23 cellular contexts compared by ENCODE assay signal in genomic region chr9:137384116-137384756, GRCh38. TPM values are rescaled to one million over a fixed set of nuclear protein-coding genes. Genes with fewer than 3 reads are reported as not detected.
DNase-seq lines count a peak whose midpoint lies in the region; ATAC-seq, FAIRE-seq and TF ChIP-seq lines count a peak whose summit lies in the region.
"Had no signal": no experiment of that assay in that cellular context is flagged by ENCODE, and none has a peak within 500 bp of the region (broad histone marks: within the 10 kb centered on the region; RNA-seq: fewer than 3 reads in every experiment).

No MANE protein-coding gene starts in this region.

- 88 to 90% methylated on average over 24 of the region's 25 CpGs for WGBS in upper lobe of left lung, 2 donors
- 88% methylated on average over 25 of the region's 25 CpGs for WGBS in tibial nerve, 2 donors

- H3K4me1 ChIP-seq in astrocyte (ENCODE audit: insufficient read depth, low read length) (peaks cover 2% of the 10 kb centered on the region), upper lobe of left lung (peaks cover 10 to 38% (median 26%) of the 10 kb centered on the region in 4 donors), tibial nerve (peaks cover 0 to 15% (median 0%) of the 10 kb centered on the region in 4 donors)
- peaks cover 3 to 12% of the 10 kb centered on the region in 2 donors for H3K4me1 ChIP-seq in naive thymus-derived CD4-positive, alpha-beta T cell (ENCODE audit: control insufficient read depth in 2 of 2, insufficient read depth in 2 of 2, low read length in 2 of 2)

- H3K9me3 Mint-ChIP-seq in astrocyte (ENCODE audit: unreplicated experiment) = no peaks in the 10 kb centered on the region
- no peaks in the 10 kb centered on the region for H3K9me3 Mint-ChIP-seq in naive thymus-derived CD4-positive, alpha-beta T cell

- H3K4me1 Mint-ChIP-seq in astrocyte (ENCODE audit: low read depth, unreplicated experiment) = no peaks in the 10 kb centered on the region
- peaks cover 0 to 14% (median 4%) of the 10 kb centered on the region in 7 donors for H3K4me1 Mint-ChIP-seq in naive thymus-derived CD4-positive, alpha-beta T cell

- no peak overlapping the region for H3K9ac ChIP-seq in astrocyte (ENCODE audit: low read length)

- no peak overlapping the region for H2AFZ ChIP-seq in astrocyte (ENCODE audit: low read depth, low read length)

- H3K4me3 Mint-ChIP-seq in astrocyte (ENCODE audit: unreplicated experiment) = no peak overlapping the region
- H3K4me3 Mint-ChIP-seq in naive thymus-derived CD4-positive, alpha-beta T cell = no peak overlapping the region
- H3K4me3 Mint-ChIP-seq: dendritic cell treated with granulocyte-macrophage colony-stimulating factor and Interleukin-4, amounts not matched to agents 40 ng/mL and 50 ng/mL, for 4 days had no signal

- H3K79me2 ChIP-seq in astrocyte (ENCODE audit: insufficient read depth, low read length) = no peaks in the 10 kb centered on the region

- no peaks in the 10 kb centered on the region for H3K27me3 ChIP-seq in astrocyte (ENCODE audit: insufficient read depth, low read length)
- H3K27me3 ChIP-seq in naive thymus-derived CD4-positive, alpha-beta T cell (ENCODE audit: control insufficient read depth in 2 of 2, insufficient read depth in 2 of 2, low read length in 2 of 2) = no peaks in the 10 kb centered on the region
- no peaks in the 10 kb centered on the region for H3K27me3 ChIP-seq in upper lobe of left lung
- no peaks in the 10 kb centered on the region for H3K27me3 ChIP-seq in tibial nerve
- H3K27me3 ChIP-seq: MG63 had no signal

- no peak for ATAC-seq in left ventricle myocardium superior
- ATAC-seq in Right ventricle myocardium inferior = no peak
- no peak for ATAC-seq in naive thymus-derived CD4-positive, alpha-beta T cell
- no peak for ATAC-seq in upper lobe of left lung (ENCODE audit: low FRiP score in 2 of 2)
- no peak for ATAC-seq in HG02588 (IDR thresholded peaks at IDR 0.05; ENCODE audit: unreplicated experiment)
- ATAC-seq: activated CD4-positive, CD25-positive, alpha-beta regulatory T cell treated with anti-CD3 and anti-CD28 coated beads, Interleukin-2, amount 50 U/mL, for 24 hours had no signal

- no peak overlapping the region for H3K27ac ChIP-seq in astrocyte (ENCODE audit: low read depth, low read length)
- H3K27ac ChIP-seq in naive thymus-derived CD4-positive, alpha-beta T cell (ENCODE audit: low read depth, low read length) = no peak overlapping the region
- no peak overlapping the region for H3K27ac ChIP-seq in upper lobe of left lung
- no peak overlapping the region for H3K27ac ChIP-seq in tibial nerve
- H3K27ac ChIP-seq: C4-2B, thoracic aorta had no signal

- TF ChIP-seq CTCF in astrocyte (IDR thresholded peaks at IDR 0.05; ENCODE audit: insufficient read depth, low read depth, low read length) = no peak
- no peak for TF ChIP-seq CTCF in upper lobe of left lung (IDR thresholded peaks at IDR 0.05)
- no peak for TF ChIP-seq CTCF in tibial nerve (IDR thresholded peaks at IDR 0.05)

- TF ChIP-seq POLR2A in upper lobe of left lung (IDR thresholded peaks at IDR 0.05) (no peak), tibial nerve (IDR thresholded peaks at IDR 0.05) (no peak)

- peak; percentile 12 for DNase-seq in left ventricle myocardium superior
- no peak for DNase-seq in Right ventricle myocardium inferior (ENCODE audit: missing footprints)
- peak; percentile 20 for DNase-seq in astrocyte (ENCODE audit: low read depth)
- DNase-seq in naive thymus-derived CD4-positive, alpha-beta T cell = no peak
- peak; percentile 6 to 34 for DNase-seq in upper lobe of left lung
- DNase-seq in tibial nerve (ENCODE audit: low spot score in 2 of 2) = no peak
- DNase-seq in hepatic stellate cell (ENCODE audit: low spot score) = no peak
- DNase-seq: activated naive CD4-positive, alpha-beta T cell; activated T-cell treated with anti-CD3 and anti-CD28 coated beads, Interleukin-2, amount 50 U/mL, for 1 hour; amniotic stem cell; DMS 273 treated with DMSO at 0.1 percent for 48 hours; MG63; NCI-H446; nucleus accumbens; stimulated activated CD4-positive, alpha-beta T cell treated with anti-CD3 and anti-CD28 coated beads, Interleukin-4, amount 100 ng/mL, for 1 hour; stimulated activated naive CD4-positive, alpha-beta T cell; SW 1271 had no signal

- POLR2A ChIA-PET in naive thymus-derived CD4-positive, alpha-beta T cell (lab: Charles Lee) = interaction anchor here (0.9 kb wide), 1 partner anchor 8 kb away, joined by 3 read pairs; no protein-coding TSS in a partner anchor

- no peak for FAIRE-seq in astrocyte (lab: Jason Lieb, UNC)

- H3K27ac Mint-ChIP-seq in astrocyte (ENCODE audit: unreplicated experiment) = peak overlapping the region; percentile 43
- peak overlapping the region in 6 of 9 donors; percentile 55 to 81 (median 73) for H3K27ac Mint-ChIP-seq in naive thymus-derived CD4-positive, alpha-beta T cell
- H3K27ac Mint-ChIP-seq: dendritic cell treated with granulocyte-macrophage colony-stimulating factor and Interleukin-4, amounts not matched to agents 40 ng/mL and 50 ng/mL, for 4 days had no signal

- peaks cover 4% of the 10 kb centered on the region for H3K36me3 Mint-ChIP-seq in astrocyte (ENCODE audit: low read depth, unreplicated experiment)
- H3K36me3 Mint-ChIP-seq in naive thymus-derived CD4-positive, alpha-beta T cell = peaks cover 0 to 6% (median 0%) of the 10 kb centered on the region in 5 donors

- no peak overlapping the region for H3K4me3 ChIP-seq in astrocyte (ENCODE audit: insufficient read depth, low read depth, low read length)
- H3K4me3 ChIP-seq in naive thymus-derived CD4-positive, alpha-beta T cell (ENCODE audit: low read length) = no peak overlapping the region
- no peak overlapping the region for H3K4me3 ChIP-seq in upper lobe of left lung
- H3K4me3 ChIP-seq in tibial nerve = no peak overlapping the region
- H3K4me3 ChIP-seq: MG63, thoracic aorta had no signal

- no peaks in the 10 kb centered on the region for H3K36me3 ChIP-seq in astrocyte (ENCODE audit: insufficient read depth, low read length)
- H3K36me3 ChIP-seq in naive thymus-derived CD4-positive, alpha-beta T cell (ENCODE audit: control insufficient read depth in 2 of 3, insufficient read depth in 3 of 3, low read length in 3 of 3) = no peaks in the 10 kb centered on the region
- peaks cover 0 to 4% (median 0%) of the 10 kb centered on the region in 4 donors for H3K36me3 ChIP-seq in upper lobe of left lung
- peaks cover 0 to 46% (median 0%) of the 10 kb centered on the region in 3 donors for H3K36me3 ChIP-seq in tibial nerve
- H3K36me3 ChIP-seq: MG63, thoracic aorta had no signal

- no peak overlapping the region for H3K4me2 ChIP-seq in astrocyte (ENCODE audit: low read length)

- TF ChIP-seq EP300 in upper lobe of left lung (IDR thresholded peaks at IDR 0.05) (no peak), tibial nerve (IDR thresholded peaks at IDR 0.05) (no peak)

- H4K20me1 ChIP-seq in astrocyte (ENCODE audit: insufficient read depth, low read length) = no peaks in the 10 kb centered on the region

- no peaks in the 10 kb centered on the region for H3K9me3 ChIP-seq in astrocyte (ENCODE audit: insufficient read depth, low read depth, low read length)
- H3K9me3 ChIP-seq in naive thymus-derived CD4-positive, alpha-beta T cell (ENCODE audit: control insufficient read depth in 2 of 3, low read length in 3 of 3) = no peaks in the 10 kb centered on the region
- no peaks in the 10 kb centered on the region for H3K9me3 ChIP-seq in upper lobe of left lung
- no peaks in the 10 kb centered on the region for H3K9me3 ChIP-seq in tibial nerve
- H3K9me3 ChIP-seq: MG63, thoracic aorta had no signal

- no peaks in the 10 kb centered on the region for H3K27me3 Mint-ChIP-seq in astrocyte (ENCODE audit: low read depth, unreplicated experiment)
- H3K27me3 Mint-ChIP-seq in naive thymus-derived CD4-positive, alpha-beta T cell = no peaks in the 10 kb centered on the region

- CTCF ChIA-PET in naive thymus-derived CD4-positive, alpha-beta T cell (lab: Charles Lee) = no interaction called here

- intact Hi-C loops in left ventricle myocardium superior (cut with micrococcal nuclease) = no loop called here
- intact Hi-C loops in Right ventricle myocardium inferior (cut with DNase I) = no loop called here
- intact Hi-C loops in naive thymus-derived CD4-positive, alpha-beta T cell (cut with micrococcal nuclease) = no loop called here

RNA-seq across cellular contexts. Expression of gene EXD3, which starts 38.7 kb away (rescaled TPM):
- 8.3 TPM for total RNA-seq in left ventricle myocardium superior
- 6.8 TPM for total RNA-seq in Right ventricle myocardium inferior
- 8.5 and 9.4 TPM in 2 replicates for total RNA-seq in astrocyte
- total RNA-seq in naive thymus-derived CD4-positive, alpha-beta T cell = 10 to 100 TPM; 11.7 to 27.2 (median 24.7) TPM
- polyA plus RNA-seq in naive thymus-derived CD4-positive, alpha-beta T cell = 1 to 10 TPM; 3.5 to 7.6 TPM
- total RNA-seq in upper lobe of left lung = 100 to 1,000 TPM in 1 of 6 donors, 10 to 100 TPM in 5; 12.3 to 118 (median 24.8) TPM
- 10 to 100 TPM; 27.6 to 99.9 (median 55.2) TPM for total RNA-seq in tibial nerve

RNA-seq across cellular contexts. Expression of gene NOXA1, which starts 39.0 kb away (rescaled TPM):
- total RNA-seq in left ventricle myocardium superior = 1.9 TPM
- total RNA-seq in Right ventricle myocardium inferior = 2.2 TPM
- total RNA-seq in astrocyte = 0.50 and 0.84 TPM in 2 replicates
- total RNA-seq in naive thymus-derived CD4-positive, alpha-beta T cell = 10 to 100 TPM in 2 of 5 experiments, 1 to 10 TPM in 2, under 1 TPM in 1; 0.94 to 11.1 (median 6.0) TPM
- polyA plus RNA-seq in naive thymus-derived CD4-positive, alpha-beta T cell = 1 to 10 TPM in 1 of 2 donors, under 1 TPM in 1; 0.73 to 2.6 TPM
- 10 to 100 TPM in 3 of 6 donors, 1 to 10 TPM in 3; 3.3 to 34.6 (median 11.7) TPM for total RNA-seq in upper lobe of left lung
- 10 to 100 TPM in 2 of 4 donors, 1 to 10 TPM in 2; 6.3 to 11.4 (median 10.1) TPM for total RNA-seq in tibial nerve
- total RNA-seq: OCI-LY7 had no signal

RNA-seq across cellular contexts. Expression of gene ENTPD8, which starts 56.9 kb away (rescaled TPM):
- total RNA-seq in left ventricle myocardium superior (not detected), Right ventricle myocardium inferior (not detected), astrocyte (0.11 TPM in 1 of 2 replicates, not detected in the other), upper lobe of left lung (under 1 TPM in 2 of 6 donors, not detected in 4; 0.15 to 0.17 TPM), tibial nerve (not detected)
- total RNA-seq in naive thymus-derived CD4-positive, alpha-beta T cell = not detected
- not detected for polyA plus RNA-seq in naive thymus-derived CD4-positive, alpha-beta T cell
- total RNA-seq: OCI-LY7, thoracic aorta had no signal

Comparison
In these comparisons a context has a peak if more than half of its experiments do, and no peak if none do; other contexts are left out.
1. DNase-seq: peak in left ventricle myocardium superior (single experiment), astrocyte (single experiment) and upper lobe of left lung (2 of 2); none in Right ventricle myocardium inferior (single experiment), naive thymus-derived CD4-positive, alpha-beta T cell (0 of 9), tibial nerve (0 of 2) and hepatic stellate cell (single experiment).